1 cellular context compared by ENCODE assay signal in genomic region chr2:241865957-241866858, GRCh38.
TF ChIP-seq lines count a peak whose summit lies in the region.

No MANE protein-coding gene starts in this region.

TF ChIP-seq in H1, 55 proteins besides CTCF, POLR2A, EP300 and RAD21:
- TF ChIP-seq KDM1A (IDR thresholded peaks at IDR 0.05; ENCODE audit: borderline replicate concordance, low read length) = peak; percentile 40; the same call in 1 of the 2 replicates
- TF ChIP-seq POLR2AphosphoS5 (IDR thresholded peaks at IDR 0.05; ENCODE audit: low read depth, low read length) = no peak
- TF ChIP-seq TBP (IDR thresholded peaks at IDR 0.05; ENCODE audit: low read depth, low read length) = 0 out of 2 replicates have a peak, but pooled peaks have one; percentile 19
- 0 out of 4 replicates have a peak, but pooled peaks of 1 of the 2 experiments have one; percentile 59 for TF ChIP-seq HDAC2 (IDR thresholded peaks at IDR 0.05; ENCODE audit: borderline replicate concordance in 1 of 2, low read depth in 2 of 2, low read length in 2 of 2)
- TF ChIP-seq MAX (IDR thresholded peaks at IDR 0.05) = no peak
- TF ChIP-seq YY1 (IDR thresholded peaks at IDR 0.05; ENCODE audit: low read depth, low read length) = 0 out of 2 replicates have a peak, but pooled peaks have one; percentile 7
- TF ChIP-seq SIN3A (conservative IDR thresholded peaks at IDR 0.05 in 1 of 2, IDR thresholded peaks at IDR 0.05 in 1 of 2; ENCODE audit: low read depth in 1 of 2, low read length in 2 of 2) = peak in 1 of 2 experiments; percentile 71; a peak in 1 of 4 replicates
- 0 out of 2 replicates have a peak, but pooled peaks have one; percentile 50 for TF ChIP-seq RBBP5 (IDR thresholded peaks at IDR 0.05; ENCODE audit: borderline replicate concordance, low read depth, low read length)
